In genomic region chr1:25180996-25181395, GRCh38 we compare ENCODE assay signal across 16 cellular contexts. TPM values are rescaled to one million over a fixed set of nuclear protein-coding genes. Genes with fewer than 3 reads are reported as not detected.
A peak's percentile ranks its signal among the peaks of the same experiment; 100 is the strongest.
DNase-seq lines count a peak whose midpoint lies in the region; ATAC-seq and TF ChIP-seq lines count a peak whose summit lies in the region.
"Had no signal": no experiment of that assay in that cellular context is flagged by ENCODE, and none has a peak within 500 bp of the region (broad histone marks: within the 10 kb centered on the region; RNA-seq: fewer than 3 reads in every experiment).

No MANE protein-coding gene starts in this region.

- H3K27me3 ChIP-seq in stomach: peaks cover 0 to 11% (median 0%) of the 10 kb centered on the region in 3 donors
- H3K27me3 ChIP-seq: BLaER1 treated with 17β-estradiol and CSF1 and Interleukin-3, amounts not matched to agents 10 nM and 100 nM had no signal

- intact Hi-C loops in stomach (cut with DNase I; ENCODE audit: low total_unique reads): no loop called here

- DNase-seq in activated CD4-positive, CD25-positive, alpha-beta regulatory T cell treated with anti-CD3 and anti-CD28 coated beads, Interleukin-2, amount 50 U/mL, for 72 hours: peak; percentile 0
- DNase-seq in stomach: peak; percentile 1
- DNase-seq in stimulated activated CD4-positive, alpha-beta T cell treated with anti-CD3 and anti-CD28 coated beads, Interleukin-15, amount 100 ng/mL, for 24 hours: no peak
- DNase-seq: AML-193; Caco-2; Calu3; CD4-positive, alpha-beta T cell; CD8-positive, alpha-beta T cell; DMS79 treated with DMSO at 0.1 percent for 48 hours; GF-D8 had no signal

- H3K4me1 ChIP-seq in HEK293 (ENCODE audit: control insufficient read depth, insufficient read depth, low read length): no peaks in the 10 kb centered on the region
- no peaks in the 10 kb centered on the region for H3K4me1 ChIP-seq in stomach
- H3K4me1 ChIP-seq: A549; BLaER1 treated with 17β-estradiol and CSF1 and Interleukin-3, amounts not matched to agents 10 nM and 100 nM; Caco-2 had no signal

- H3K27ac ChIP-seq in HEK293 (ENCODE audit: extremely low read depth, low read depth, low read length) (no peak overlapping the region), stomach (no peak overlapping the region)
- H3K27ac ChIP-seq: 22Rv1; A549; BLaER1 treated with 17β-estradiol and CSF1 and Interleukin-3, amounts not matched to agents 10 nM and 100 nM; C4-2B had no signal

- TF ChIP-seq CTCF in HEK293 (tag by site-specific recombination; IDR thresholded peaks at IDR 0.05): no peak
- no peak for TF ChIP-seq CTCF in stomach (IDR thresholded peaks at IDR 0.05)

- H3K9me3 ChIP-seq in HEK293 (ENCODE audit: control insufficient read depth, insufficient read depth, low read depth, low read length) (no peaks in the 10 kb centered on the region), stomach (peaks cover 0 to 7% (median 0%) of the 10 kb centered on the region in 4 donors)
- H3K9me3 ChIP-seq: A549, Caco-2 had no signal

- H3K4me3 ChIP-seq in HEK293 (ENCODE audit: low read depth, low read length) (no peak overlapping the region), stomach (no peak overlapping the region)
- H3K4me3 ChIP-seq: A549; BLaER1 treated with 17β-estradiol and CSF1 and Interleukin-3, amounts not matched to agents 10 nM and 100 nM had no signal

- CTCF ChIA-PET in HEK293 (lab: Yijun Ruan, JAX): interaction anchor here (1.4 kb wide), 1 partner anchor 24 kb away, joined by 6 read pairs; no protein-coding TSS in a partner anchor

- POLR2A ChIA-PET in HEK293 (lab: Yijun Ruan, JAX): no interaction called here

- H3K36me3 ChIP-seq in HEK293 (ENCODE audit: control insufficient read depth in 2 of 2, insufficient read depth in 1 of 2, low read length in 2 of 2): no peaks in the 10 kb centered on the region
- no peaks in the 10 kb centered on the region for H3K36me3 ChIP-seq in stomach
- H3K36me3 ChIP-seq: BLaER1 treated with 17β-estradiol and CSF1 and Interleukin-3, amounts not matched to agents 10 nM and 100 nM had no signal

- WGBS in stomach, 5 donors: 77 to 90% (median 89%) methylated on average over 6 of the region's 6 CpGs

- no peak for TF ChIP-seq POLR2A in stomach (IDR thresholded peaks at IDR 0.05)

- ATAC-seq in activated CD4-positive, CD25-positive, alpha-beta regulatory T cell treated with anti-CD3 and anti-CD28 coated beads, Interleukin-2, amount 50 U/mL, for 24 hours: no peak
- ATAC-seq: A549; CD8-positive, alpha-beta T cell had no signal

- TF ChIP-seq EP300 in stomach (IDR thresholded peaks at IDR 0.05): no peak

TF ChIP-seq in HEK293, 187 proteins besides CTCF, POLR2A, EP300 and RAD21:
- TF ChIP-seq ZNF664 (tag by site-specific recombination; IDR thresholded peaks at IDR 0.05): peak; percentile 56; the same call in 1 of the 2 replicates
- no peak for TF ChIP-seq IKZF3 (tag by site-specific recombination; IDR thresholded peaks at IDR 0.05)

RNA-seq across cellular contexts. Expression of gene SYF2, which starts 51.3 kb away (rescaled TPM):
- 10 to 100 TPM; 17.9 to 57.3 (median 29.8) TPM for total RNA-seq in stomach
- polyA plus RNA-seq in stomach: 100 to 1,000 TPM in 1 of 3 donors, 10 to 100 TPM in 2; 71.1 to 146 (median 85.2) TPM
